21 cellular contexts compared by ENCODE assay signal in the genomic region with DNA sequence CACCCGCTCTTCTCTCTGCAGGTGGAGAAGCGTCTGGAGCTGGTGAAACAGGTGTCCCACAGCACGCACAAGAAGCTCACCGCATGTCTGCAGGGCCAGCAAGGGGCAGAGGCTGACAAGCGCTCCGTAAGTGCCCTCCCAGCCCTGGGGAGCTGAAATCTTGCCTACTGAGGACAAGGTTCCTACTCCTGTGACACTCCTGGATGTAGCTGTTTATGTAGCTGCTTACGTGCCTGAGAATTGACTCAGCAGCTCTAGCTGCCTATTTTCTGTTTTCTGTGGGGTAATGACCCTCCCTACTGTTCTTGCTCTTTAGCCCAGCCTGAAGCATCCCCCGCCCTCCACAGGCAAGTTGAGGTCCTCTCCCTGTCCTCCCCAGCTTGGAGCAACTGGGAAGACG.
"Had no signal": no experiment of that assay in that cellular context is flagged by ENCODE, and none has a peak within 500 bp of the region (broad histone marks: within the 10 kb centered on the region; RNA-seq: fewer than 3 reads in every experiment).

No MANE protein-coding gene starts in this region.

- H3K4me3 ChIP-seq: colonic mucosa, dorsolateral prefrontal cortex, hepatocyte, mucosa of descending colon, ovary, right atrium auricular region, sigmoid colon, skin epidermis, stomach, thoracic aorta, transverse colon had no signal

- ATAC-seq: left lobe of liver, natural killer cell had no signal

- H3K27me3 ChIP-seq: colonic mucosa, dorsolateral prefrontal cortex, hepatocyte, ovary, right atrium auricular region, sigmoid colon, stomach, transverse colon had no signal

- H3K9me3 ChIP-seq: colonic mucosa, mucosa of descending colon, ovary, right atrium auricular region, thoracic aorta, transverse colon had no signal

- DNase-seq: colonic mucosa; dorsolateral prefrontal cortex; effector CD8-positive, alpha-beta T cell; foreskin melanocyte; head of caudate nucleus; mammary epithelial cell; mucosa of descending colon; natural killer cell; nucleus accumbens; ovary; sigmoid colon; stimulated activated naive CD4-positive, alpha-beta T cell; stomach; substantia nigra; transverse colon had no signal

- FAIRE-seq: islet of Langerhans had no signal

- H3K4me1 ChIP-seq: colonic mucosa, right atrium auricular region, sigmoid colon, stomach, transverse colon had no signal

- H3K36me3 ChIP-seq: colonic mucosa, ovary, right atrium auricular region, transverse colon had no signal

- H2AFZ ChIP-seq: hepatocyte had no signal

- H3K4me2 ChIP-seq: hepatocyte had no signal

- H3K27ac ChIP-seq: colonic mucosa, dorsolateral prefrontal cortex, hepatocyte, ovary, right atrium auricular region, sigmoid colon, skin epidermis, stomach, thoracic aorta, transverse colon had no signal
